In the genomic region with DNA sequence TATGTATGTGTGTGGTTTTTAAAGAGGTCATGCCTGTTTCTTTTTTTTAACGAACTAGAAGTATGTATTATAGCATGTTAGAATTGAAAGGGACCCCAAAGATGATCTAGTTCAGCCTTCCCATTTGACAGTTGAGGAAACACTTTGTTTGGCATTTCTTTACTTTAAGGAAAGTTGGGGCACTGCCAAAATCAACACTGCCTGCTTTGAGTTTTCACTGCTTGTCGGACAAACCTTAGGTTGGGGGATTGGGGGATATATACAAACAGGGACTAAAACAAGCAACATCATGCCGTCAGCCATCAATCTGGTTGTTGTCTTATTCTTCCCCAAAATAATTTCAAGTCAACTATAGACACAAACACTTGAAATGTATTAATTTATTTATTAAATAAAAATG, we compare ENCODE assay signal across 23 cellular contexts. TPM values are rescaled to one million over a fixed set of nuclear protein-coding genes. Genes with fewer than 3 reads are reported as not detected.
DNase-seq lines count a peak whose midpoint lies in the region; ATAC-seq, FAIRE-seq and TF ChIP-seq lines count a peak whose summit lies in the region.
"Had no signal": no experiment of that assay in that cellular context is flagged by ENCODE, and none has a peak within 500 bp of the region (broad histone marks: within the 10 kb centered on the region; RNA-seq: fewer than 3 reads in every experiment).

No MANE protein-coding gene starts in this region.

- H3K4ac ChIP-seq in IMR-90 (ENCODE audit: low read depth, low read length): peak overlapping the region; percentile 75

- H3K36me3 Mint-ChIP-seq in stimulated activated naive B cell treated with anti-CD40 and anti-IgM and Interleukin-4, amounts not matched to agents 10 μg/mL and 1 μg/mL and 100 μg/mL, for 72 hours: no peaks in the 10 kb centered on the region
- H3K36me3 Mint-ChIP-seq: CD8-positive, alpha-beta T cell; type B pancreatic cell had no signal

- H2BK120ac ChIP-seq in IMR-90 (ENCODE audit: low read depth, low read length): peak overlapping the region; percentile 88

- peak overlapping the region in 1 of 2 experiments; percentile 82; a peak in 2 of 4 replicates for H4K8ac ChIP-seq in IMR-90 (ENCODE audit: low read depth in 2 of 2, low read length in 2 of 2)

- H2AK9ac ChIP-seq in IMR-90 (replicated peaks; ENCODE audit: low read depth, low read length, poor library complexity): no peak overlapping the region

- dilution Hi-C loops in IMR-90 (cut with HindIII; ENCODE audit: low sequenced_read_pairs, unreplicated experiment): no loop called here

- H2AK5ac ChIP-seq in IMR-90 (ENCODE audit: low read depth, low read length): peak overlapping the region; percentile 37; the same call in 1 of the 2 replicates

- 36% methylated on average over 3 of the region's 3 CpGs for WGBS in A549 (ENCODE audit: missing lambda C conversion rate)
- 20% methylated on average over 1 of the region's 3 CpGs; no CpG with 5 or more reads in 1 of the 2 experiments for WGBS in IMR-90 (ENCODE audit: extremely low coverage in 2 of 2, insufficient read length in 1 of 2), 2 experiments

- TF ChIP-seq RAD21 in A549 (conservative IDR thresholded peaks at IDR 0.05 in 1 of 2, IDR thresholded peaks at IDR 0.05 in 1 of 2): no peak
- TF ChIP-seq RAD21 in IMR-90 (IDR thresholded peaks at IDR 0.05; ENCODE audit: low read length): no peak

- peak overlapping the region; percentile 36 for H4K5ac ChIP-seq in IMR-90 (ENCODE audit: low read depth, low read length)

- H2BK15ac ChIP-seq in IMR-90 (ENCODE audit: low read depth, low read length): peak overlapping the region; percentile 58; the same call in 1 of the 3 replicates

- peak overlapping the region; percentile 29; the same call in 1 of the 2 replicates for H3K14ac ChIP-seq in IMR-90 (replicated peaks; ENCODE audit: low read depth, low read length)

- H3K27ac Mint-ChIP-seq in stimulated activated naive B cell treated with anti-CD40 and anti-IgM and Interleukin-4, amounts not matched to agents 10 μg/mL and 1 μg/mL and 100 μg/mL, for 72 hours: no peak overlapping the region
- H3K27ac Mint-ChIP-seq: activated T-helper 1 cell treated with anti-CD3 and anti-CD28 coated beads, Interleukin-12 subunit alpha, Interleukin-12 subunit beta, Interleukin-2, Interleukin-4 antibody, amounts not matched to agents 30 ng/mL and 10 ng/mL and 1 ng/mL, durations not matched to agents 14 hours and 24 hours and 36 hours; CD8-positive, alpha-beta T cell; IgD-negative memory B cell; stimulated activated naive CD8-positive, alpha-beta T cell treated with anti-CD3 and anti-CD28 coated beads, Interleukin-15, amount 100 ng/mL, for 72 hours had no signal

- H2BK5ac ChIP-seq in IMR-90 (ENCODE audit: low read depth, low read length, poor library complexity, severe bottlenecking): peak overlapping the region; percentile 92

- H3K79me1 ChIP-seq in IMR-90 (ENCODE audit: low read depth in 1 of 2, low read length in 2 of 2): peaks cover 5 to 12% of the 10 kb centered on the region in 2 experiments; a peak in 3 of 4 replicates

- DNase-seq in A549 (ENCODE audit: low read depth in 1 of 2, low spot score in 1 of 2) (no peak), IMR-90 (no peak), adipocyte (ENCODE audit: low read depth) (peak; percentile 56), iris pigment epithelial cell (ENCODE audit: low read depth) (peak; percentile 52), mucosa of gallbladder (ENCODE audit: low spot score) (no peak), mesenteric fat pad (ENCODE audit: low spot score) (no peak), cerebellar nuclear complex (lab: John Stamatoyannopoulos, UW) (no peak)
- no peak for DNase-seq in stimulated activated naive B cell treated with anti-CD40 and anti-IgM and Interleukin-4, amounts not matched to agents 10 μg/mL and 1 μg/mL and 100 μg/mL, for 72 hours
- DNase-seq: caudate nucleus; CD8-positive, alpha-beta T cell; DMS79; effector memory CD4-positive, alpha-beta T cell; GOT3; left colon; mucosa of descending colon; NCI-H2081 treated with DMSO at 0.1 percent for 48 hours; NCI-H526 treated with DMSO at 0.1 percent for 48 hours; right lobe of liver; stimulated activated CD4-positive, alpha-beta T cell treated with anti-CD3 and anti-CD28 coated beads, Interleukin-2, amount 100 ng/mL, for 24 hours; stimulated activated naive CD8-positive, alpha-beta T cell treated with anti-CD3 and anti-CD28 coated beads, Interleukin-15, amount 100 ng/mL, for 72 hours had no signal

- H3K9me3 ChIP-seq in A549: no peaks in the 10 kb centered on the region
- no peaks in the 10 kb centered on the region for H3K9me3 ChIP-seq in IMR-90 (ENCODE audit: control insufficient read depth, insufficient read depth, low read length)
- no peaks in the 10 kb centered on the region for H3K9me3 ChIP-seq in adipocyte (ENCODE audit: control insufficient read depth, low read length)
- H3K9me3 ChIP-seq: mucosa of descending colon, right lobe of liver had no signal

- H3K4me3 Mint-ChIP-seq in stimulated activated naive B cell treated with anti-CD40 and anti-IgM and Interleukin-4, amounts not matched to agents 10 μg/mL and 1 μg/mL and 100 μg/mL, for 72 hours: no peak overlapping the region
- H3K4me3 Mint-ChIP-seq: activated T-helper 1 cell treated with anti-CD3 and anti-CD28 coated beads, Interleukin-12 subunit alpha, Interleukin-12 subunit beta, Interleukin-2, Interleukin-4 antibody, amounts not matched to agents 30 ng/mL and 10 ng/mL and 1 ng/mL, durations not matched to agents 14 hours and 24 hours and 36 hours; CD8-positive, alpha-beta T cell; IgD-negative memory B cell; stimulated activated naive CD8-positive, alpha-beta T cell treated with anti-CD3 and anti-CD28 coated beads, Interleukin-15, amount 100 ng/mL, for 72 hours; type B pancreatic cell had no signal

- POLR2A ChIA-PET in A549 (lab: Yijun Ruan, JAX) (no interaction called here), IMR-90 (lab: Charles Lee; ENCODE audit: unreplicated experiment) (no interaction called here)

- H3K27me3 Mint-ChIP-seq in stimulated activated naive B cell treated with anti-CD40 and anti-IgM and Interleukin-4, amounts not matched to agents 10 μg/mL and 1 μg/mL and 100 μg/mL, for 72 hours: no peaks in the 10 kb centered on the region
- H3K27me3 Mint-ChIP-seq: IgD-negative memory B cell, type B pancreatic cell had no signal

- ATAC-seq in A549 (no peak), IMR-90 (ENCODE audit: low read depth) (no peak)
- ATAC-seq in stimulated activated naive B cell treated with anti-CD40 and anti-IgM and Interleukin-4, amounts not matched to agents 10 μg/mL and 1 μg/mL and 100 μg/mL, for 72 hours (replicated peaks): no peak
- ATAC-seq: CD8-positive, alpha-beta T cell had no signal

- CTCF ChIA-PET in A549 (lab: Yijun Ruan, JAX) (interaction anchor here (0.7 to 1.7 kb wide), 4 partner anchors 22 to 159 kb away, joined by 3 to 10 read pairs (median 4); no protein-coding TSS in a partner anchor), IMR-90 (lab: Yijun Ruan, JAX) (interaction anchor here (0.6 to 2.8 kb wide), 5 partner anchors 14 to 159 kb away, joined by 3 to 12 read pairs (median 3); a partner anchor contains a TSS)

- H4K91ac ChIP-seq in IMR-90 (ENCODE audit: insufficient read depth, low read depth, low read length): peak overlapping the region; percentile 73

- no peak overlapping the region for H2AFZ ChIP-seq in IMR-90 (replicated peaks; ENCODE audit: low read length, poor library complexity)

- H3K27ac ChIP-seq in A549: peak overlapping the region in 1 of 2 experiments; percentile 68; a peak in 1 of 6 replicates
- H3K27ac ChIP-seq in IMR-90 (ENCODE audit: insufficient read depth, low read length): peak overlapping the region; percentile 96; the same call in 1 of the 2 replicates
- H3K27ac ChIP-seq: right lobe of liver had no signal

- no peak for TF ChIP-seq POLR2A in A549 (IDR thresholded peaks at IDR 0.05; ENCODE audit: low read length)
- TF ChIP-seq POLR2A in IMR-90 (IDR thresholded peaks at IDR 0.05; ENCODE audit: low read depth, low read length): no peak

- H4K20me1 ChIP-seq in IMR-90 (ENCODE audit: insufficient read depth, low read length): peaks cover 3% of the 10 kb centered on the region; the same call in 1 of the 2 replicates

- BruUV-seq in IMR-90 (replicated peaks; lab: Mats Ljungman, UMichigan): no TSS peak

- H3K4me2 ChIP-seq in A549 (peak overlapping the region; percentile 55), IMR-90 (ENCODE audit: low read depth, low read length) (peak overlapping the region; percentile 94)

- FAIRE-seq in A549 (lab: Jason Lieb, UNC): no peak

- peak overlapping the region; percentile 97 for H3K18ac ChIP-seq in IMR-90 (ENCODE audit: low read depth, low read length)

- no peak overlapping the region for H3K4me3 ChIP-seq in A549
- H3K4me3 ChIP-seq in IMR-90 (ENCODE audit: insufficient read depth, low read depth, low read length): no peak overlapping the region
- peak overlapping the region; percentile 65 for H3K4me3 ChIP-seq in adipocyte (ENCODE audit: low read length)
- H3K4me3 ChIP-seq: mucosa of descending colon, right lobe of liver had no signal

- in situ Hi-C loops in IMR-90 (cut with MboI; ENCODE audit: low sequenced_read_pairs): loop anchor here (25.0 kb wide), 1 partner anchor 160 kb away; a partner anchor contains a TSS

- peak overlapping the region; percentile 70; the same call in 1 of the 2 replicates for H3K56ac ChIP-seq in IMR-90 (ENCODE audit: extremely low read depth, insufficient read depth, low read length)

- peaks cover 22% of the 10 kb centered on the region for H3K4me1 ChIP-seq in A549
- peaks cover 9% of the 10 kb centered on the region for H3K4me1 ChIP-seq in IMR-90 (ENCODE audit: control insufficient read depth, insufficient read depth, low read length)
- peaks cover 39% of the 10 kb centered on the region for H3K4me1 ChIP-seq in adipocyte (ENCODE audit: control insufficient read depth, insufficient read depth, low read length)
- H3K4me1 ChIP-seq: right lobe of liver had no signal

- H3K9ac ChIP-seq in IMR-90 (ENCODE audit: low read depth, low read length): peak overlapping the region; percentile 66; the same call in 1 of the 2 replicates
- H3K9ac ChIP-seq in adipocyte (ENCODE audit: low read length): peak overlapping the region; percentile 54

- TF ChIP-seq CTCF in A549 (IDR thresholded peaks at IDR 0.05) (no peak), IMR-90 (conservative IDR thresholded peaks at IDR 0.05; ENCODE audit: low read depth, low read length) (no peak)

- intact Hi-C loops in IMR-90 (cut with micrococcal nuclease): loop anchor here (1.0 to 5.0 kb wide), 3 partner anchors 64 to 115 kb away; a partner anchor contains a TSS

- TF ChIP-seq EP300 in A549 (IDR thresholded peaks at IDR 0.05): no peak

- H3K9me1 ChIP-seq in IMR-90 (ENCODE audit: insufficient read depth, low read length): peaks cover 23% of the 10 kb centered on the region

- peak overlapping the region; percentile 61 for H3K23ac ChIP-seq in IMR-90 (ENCODE audit: low read depth, low read length)

- H3K27me3 ChIP-seq in IMR-90 (ENCODE audit: control insufficient read depth, insufficient read depth, low read length) (no peaks in the 10 kb centered on the region), adipocyte (replicated peaks; ENCODE audit: control insufficient read depth, insufficient read depth, low read length) (no peaks in the 10 kb centered on the region)
- H3K27me3 ChIP-seq: right lobe of liver had no signal

- peak overlapping the region; percentile 88 for H2BK20ac ChIP-seq in IMR-90 (ENCODE audit: low read depth, low read length)

- H3K9me3 Mint-ChIP-seq in stimulated activated naive B cell treated with anti-CD40 and anti-IgM and Interleukin-4, amounts not matched to agents 10 μg/mL and 1 μg/mL and 100 μg/mL, for 72 hours: no peaks in the 10 kb centered on the region
- H3K9me3 Mint-ChIP-seq: activated T-helper 1 cell treated with anti-CD3 and anti-CD28 coated beads, Interleukin-12 subunit alpha, Interleukin-12 subunit beta, Interleukin-2, Interleukin-4 antibody, amounts not matched to agents 30 ng/mL and 10 ng/mL and 1 ng/mL, durations not matched to agents 14 hours and 24 hours and 36 hours; CD8-positive, alpha-beta T cell; IgD-negative memory B cell; stimulated activated naive CD8-positive, alpha-beta T cell treated with anti-CD3 and anti-CD28 coated beads, Interleukin-15, amount 100 ng/mL, for 72 hours; type B pancreatic cell had no signal

- no peaks in the 10 kb centered on the region; the same call in 1 of the 2 replicates for H3K36me3 ChIP-seq in IMR-90 (ENCODE audit: control insufficient read depth, insufficient read depth, low read length)
- H3K36me3 ChIP-seq in adipocyte (ENCODE audit: control insufficient read depth, insufficient read depth, low read length, severe bottlenecking): no peaks in the 10 kb centered on the region
- H3K36me3 ChIP-seq: right lobe of liver had no signal

- H3K4me1 Mint-ChIP-seq in stimulated activated naive B cell treated with anti-CD40 and anti-IgM and Interleukin-4, amounts not matched to agents 10 μg/mL and 1 μg/mL and 100 μg/mL, for 72 hours: peaks cover 41 to 67% of the 10 kb centered on the region in 2 donors

RNA-seq across cellular contexts. Expression of a gene that starts 14.1 kb away (rescaled TPM):
- polyA plus RNA-seq in A549 (2011; rRNA removed): not detected in 2 replicates
- not detected in 2 replicates for polyA plus RNA-seq in A549 (2012; cell fraction: cytosol; rRNA removed)
- polyA plus RNA-seq in A549 (2012; cell fraction: nucleus; rRNA removed): not detected in 2 replicates
- 0.31 TPM in 1 of 3 replicates, not detected in the others for polyA plus RNA-seq in A549 (2017; fragmentation: RNase III; extraction: RNeasy Plus Mini Kit Qiagen cat#74134 plus additional on column Dnase treatment)
- not detected in 2 replicates for polyA minus RNA-seq in A549 (2011; rRNA and poly(A)+ RNA removed)
- total RNA-seq in IMR-90 (2012; rRNA removed): 0.72 and 0.83 TPM in 2 replicates
- 1.1 and 1.5 TPM in 2 replicates for polyA plus RNA-seq in IMR-90 (2012; rRNA removed)
- 1.4 and 1.8 TPM in 2 replicates for polyA plus RNA-seq in IMR-90 (2012; cell fraction: cytosol; rRNA removed)
- 0.30 and 0.62 TPM in 2 replicates for polyA plus RNA-seq in IMR-90 (2012; cell fraction: nucleus; rRNA removed; ENCODE audit: low replicate concordance)
- 4.8 TPM for total RNA-seq in mucosa of gallbladder
- 0.77 TPM for total RNA-seq in mesenteric fat pad

Comparison
In these comparisons a context has a peak if more than half of its experiments do, and no peak if none do; other contexts are left out.
1. DNase-seq: peak in adipocyte (single experiment) and iris pigment epithelial cell (single experiment); none in A549 (0 of 2), IMR-90 (single experiment), mucosa of gallbladder (single experiment), mesenteric fat pad (single experiment), stimulated activated naive B cell treated with anti-CD40 and anti-IgM and Interleukin-4, amounts not matched to agents 10 μg/mL and 1 μg/mL and 100 μg/mL, for 72 hours (single experiment) and cerebellar nuclear complex (0 of 2).